ENCODE assay signal across 8 cellular contexts in the genomic region with DNA sequence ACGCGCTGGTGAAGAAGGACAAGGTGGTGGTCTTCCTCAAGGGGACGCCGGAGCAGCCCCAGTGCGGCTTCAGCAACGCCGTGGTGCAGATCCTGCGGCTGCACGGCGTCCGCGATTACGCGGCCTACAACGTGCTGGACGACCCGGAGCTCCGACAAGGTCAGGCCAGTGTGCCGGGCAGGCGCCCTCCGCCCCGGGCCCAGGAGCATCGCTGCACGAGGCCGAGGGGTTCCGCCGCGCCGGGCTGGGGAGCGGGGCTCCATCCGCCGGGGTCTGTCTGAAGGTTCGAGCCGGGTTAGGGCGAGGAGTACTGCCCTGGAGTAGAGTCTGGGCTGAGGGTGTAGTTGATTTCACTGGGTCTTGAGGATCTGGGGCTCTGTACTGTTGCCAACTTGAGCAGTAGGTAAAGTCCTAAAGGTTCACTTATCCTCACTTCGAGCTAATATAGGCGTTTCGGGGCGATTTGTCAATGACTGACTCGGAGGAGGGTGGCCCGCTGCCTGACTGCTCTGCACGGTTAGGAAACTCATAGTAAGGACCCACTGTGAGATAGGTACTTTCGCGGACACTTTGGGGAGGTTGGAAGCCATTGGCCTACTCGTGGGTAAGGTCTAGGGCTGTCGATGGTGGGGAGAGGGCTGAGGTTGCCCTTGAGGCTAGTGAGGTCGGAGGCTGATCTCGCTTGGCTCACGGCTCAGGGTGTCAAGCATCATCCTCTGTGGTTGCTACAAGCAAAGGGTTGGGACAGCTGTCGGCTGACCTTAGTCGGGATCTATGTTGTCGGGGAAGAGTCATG. TPM values are rescaled to one million over a fixed set of nuclear protein-coding genes. Genes with fewer than 3 reads are reported as not detected.
DNase-seq lines count a peak whose midpoint lies in the region; ATAC-seq, FAIRE-seq and TF ChIP-seq lines count a peak whose summit lies in the region.

No MANE protein-coding gene starts in this region.

- H3K4me2 ChIP-seq in astrocyte (ENCODE audit: low read length) = peak overlapping the region; percentile 99

- H3K27ac Mint-ChIP-seq in astrocyte (ENCODE audit: unreplicated experiment) = peak overlapping the region; percentile 77

- H3K79me2 ChIP-seq in astrocyte (ENCODE audit: insufficient read depth, low read length) = peaks cover 92% of the 10 kb centered on the region

- no peaks in the 10 kb centered on the region for H3K36me3 ChIP-seq in cardiac muscle cell
- H3K36me3 ChIP-seq in astrocyte (ENCODE audit: insufficient read depth, low read length) = no peaks in the 10 kb centered on the region
- H3K36me3 ChIP-seq in liver (ENCODE audit: control insufficient read depth in 4 of 4, insufficient read depth in 3 of 4, low read depth in 1 of 4, low read length in 3 of 4) = no peaks in the 10 kb centered on the region
- H3K36me3 ChIP-seq in thyroid gland = no peaks in the 10 kb centered on the region

- TF ChIP-seq CTCF in cardiac muscle cell (IDR thresholded peaks at IDR 0.05; ENCODE audit: low read depth, low read length) = no peak
- no peak for TF ChIP-seq CTCF in astrocyte (IDR thresholded peaks at IDR 0.05; ENCODE audit: insufficient read depth, low read depth, low read length)
- TF ChIP-seq CTCF in liver (IDR thresholded peaks at IDR 0.05; ENCODE audit: low read depth, low read length, missing input control) = no peak
- TF ChIP-seq CTCF in thyroid gland (IDR thresholded peaks at IDR 0.05) = no peak

- no peaks in the 10 kb centered on the region for H3K9me3 ChIP-seq in cardiac muscle cell (ENCODE audit: low read depth)
- H3K9me3 ChIP-seq in astrocyte (ENCODE audit: insufficient read depth, low read depth, low read length) = no peaks in the 10 kb centered on the region
- no peaks in the 10 kb centered on the region for H3K9me3 ChIP-seq in liver (ENCODE audit: control insufficient read depth in 4 of 4, low read length in 3 of 4)
- H3K9me3 ChIP-seq in thyroid gland = no peaks in the 10 kb centered on the region

- H3K27me3 Mint-ChIP-seq in astrocyte (ENCODE audit: low read depth, unreplicated experiment) = no peaks in the 10 kb centered on the region

- H3K9me3 Mint-ChIP-seq in astrocyte (ENCODE audit: unreplicated experiment) = no peaks in the 10 kb centered on the region

- H2AFZ ChIP-seq in astrocyte (ENCODE audit: low read depth, low read length) = peak overlapping the region; percentile 51

- peaks cover 70% of the 10 kb centered on the region for H4K20me1 ChIP-seq in astrocyte (ENCODE audit: insufficient read depth, low read length)

- peak overlapping the region; percentile 50 for H3K4me3 ChIP-seq in cardiac muscle cell
- peak overlapping the region; percentile 91 for H3K4me3 ChIP-seq in astrocyte (ENCODE audit: insufficient read depth, low read depth, low read length)
- H3K4me3 ChIP-seq in liver (ENCODE audit: low read depth in 1 of 3, low read length in 3 of 3) = peak overlapping the region; percentile 69 to 94 (median 85)
- H3K4me3 ChIP-seq in thyroid gland (replicated peaks in 1 of 3) = peak overlapping the region; percentile 69 to 86 (median 73)

- H3K27ac ChIP-seq in cardiac muscle cell (peak overlapping the region; percentile 79), astrocyte (ENCODE audit: low read depth, low read length) (peak overlapping the region; percentile 75), liver (ENCODE audit: low read depth in 1 of 2, low read length in 2 of 2) (peak overlapping the region; percentile 76 to 87), thyroid gland (no peak overlapping the region)

- no peak for FAIRE-seq in astrocyte (lab: Jason Lieb, UNC)

- no peak for TF ChIP-seq RAD21 in liver (IDR thresholded peaks at IDR 0.05)

- no peak for TF ChIP-seq POLR2A in thyroid gland (IDR thresholded peaks at IDR 0.05)

- H3K4me1 Mint-ChIP-seq in astrocyte (ENCODE audit: low read depth, unreplicated experiment) = peaks cover 34% of the 10 kb centered on the region

- intact Hi-C loops in left cardiac atrium (cut with DNase I) (no loop called here), thyroid gland (cut with DNase I) (loop anchor here (5.0 kb wide), 1 partner anchor 378 kb away; the partner anchor contains the start of gene DICER1)

- 1% methylated on average over 52 of the region's 52 CpGs for WGBS in liver
- 3% methylated on average over 16 to 43 of the region's 52 CpGs for WGBS in thyroid gland, 2 donors

- peak overlapping the region; percentile 90 for H3K9ac ChIP-seq in astrocyte (ENCODE audit: low read length)
- peak overlapping the region; percentile 29 to 87 for H3K9ac ChIP-seq in liver (ENCODE audit: low read depth in 1 of 2, low read length in 2 of 2)

- DNase-seq in cardiac muscle cell (ENCODE audit: low read depth in 1 of 2, low spot score in 1 of 2) (no peak), left cardiac atrium (no peak), astrocyte (ENCODE audit: low read depth) (no peak), thyroid gland (peak in 1 of 2 donors; percentile 10)

- H3K27me3 ChIP-seq in cardiac muscle cell = no peaks in the 10 kb centered on the region
- H3K27me3 ChIP-seq in astrocyte (ENCODE audit: insufficient read depth, low read length) = no peaks in the 10 kb centered on the region
- no peaks in the 10 kb centered on the region for H3K27me3 ChIP-seq in liver (ENCODE audit: control insufficient read depth in 4 of 4, insufficient read depth in 4 of 4, low read length in 3 of 4)
- no peaks in the 10 kb centered on the region for H3K27me3 ChIP-seq in thyroid gland

- H3K4me1 ChIP-seq in cardiac muscle cell (ENCODE audit: low read depth) (peaks cover 21% of the 10 kb centered on the region), astrocyte (ENCODE audit: insufficient read depth, low read length) (peaks cover 48% of the 10 kb centered on the region), liver (ENCODE audit: control insufficient read depth in 4 of 4, insufficient read depth in 4 of 4, low read length in 3 of 4) (peaks cover 10 to 80% (median 73%) of the 10 kb centered on the region in 4 donors), thyroid gland (peaks cover 26 to 44% of the 10 kb centered on the region in 2 donors)

- ATAC-seq in left cardiac atrium (no peak), HG03521 (IDR thresholded peaks at IDR 0.05; ENCODE audit: unreplicated experiment) (peak; percentile 3), GM21367 (IDR thresholded peaks at IDR 0.05; ENCODE audit: unreplicated experiment) (no peak), HG03457 (IDR thresholded peaks at IDR 0.05; ENCODE audit: unreplicated experiment) (no peak)

- peak overlapping the region; percentile 96 for H3K4me3 Mint-ChIP-seq in astrocyte (ENCODE audit: unreplicated experiment)

- no peaks in the 10 kb centered on the region for H3K36me3 Mint-ChIP-seq in astrocyte (ENCODE audit: low read depth, unreplicated experiment)

TF ChIP-seq in liver, 16 proteins besides CTCF, POLR2A, EP300 and RAD21 (continues in another document):
- no peak for TF ChIP-seq SP1 (IDR thresholded peaks at IDR 0.05)
- TF ChIP-seq HNF4G (IDR thresholded peaks at IDR 0.05) = no peak
- TF ChIP-seq RXRA (IDR thresholded peaks at IDR 0.05) = no peak
- no peak for TF ChIP-seq GABPA (IDR thresholded peaks at IDR 0.05 in 1 of 2, conservative IDR thresholded peaks at IDR 0.05 in 1 of 2)
- TF ChIP-seq MAX (IDR thresholded peaks at IDR 0.05) = no peak
- TF ChIP-seq, protein P1, sequence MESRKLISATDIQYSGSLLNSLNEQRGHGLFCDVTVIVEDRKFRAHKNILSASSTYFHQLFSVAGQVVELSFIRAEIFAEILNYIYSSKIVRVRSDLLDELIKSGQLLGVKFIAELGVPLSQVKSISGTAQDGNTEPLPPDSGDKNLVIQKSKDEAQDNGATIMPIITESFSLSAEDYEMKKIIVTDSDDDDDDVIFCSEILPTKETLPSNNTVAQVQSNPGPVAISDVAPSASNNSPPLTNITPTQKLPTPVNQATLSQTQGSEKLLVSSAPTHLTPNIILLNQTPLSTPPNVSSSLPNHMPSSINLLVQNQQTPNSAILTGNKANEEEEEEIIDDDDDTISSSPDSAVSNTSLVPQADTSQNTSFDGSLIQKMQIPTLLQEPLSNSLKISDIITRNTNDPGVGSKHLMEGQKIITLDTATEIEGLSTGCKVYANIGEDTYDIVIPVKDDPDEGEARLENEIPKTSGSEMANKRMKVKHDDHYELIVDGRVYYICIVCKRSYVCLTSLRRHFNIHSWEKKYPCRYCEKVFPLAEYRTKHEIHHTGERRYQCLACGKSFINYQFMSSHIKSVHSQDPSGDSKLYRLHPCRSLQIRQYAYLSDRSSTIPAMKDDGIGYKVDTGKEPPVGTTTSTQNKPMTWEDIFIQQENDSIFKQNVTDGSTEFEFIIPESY (IDR thresholded peaks at IDR 0.05) = no peak
- no peak for TF ChIP-seq ATF3 (IDR thresholded peaks at IDR 0.05)

RNA-seq across cellular contexts. Expression of gene GLRX5, which starts 0.6 kb away (rescaled TPM):
- 50.2 and 80.8 TPM in 2 replicates for total RNA-seq in cardiac muscle cell
- 180 and 181 TPM in 2 replicates for polyA plus RNA-seq in cardiac muscle cell
- total RNA-seq in left cardiac atrium = 10 to 100 TPM; 59.7 to 78.1 TPM
- total RNA-seq in astrocyte = 50.1 and 50.5 TPM in 2 replicates
- 100 to 1,000 TPM in 1 of 2 donors, 10 to 100 TPM in 1; 28.4 to 172 TPM for total RNA-seq in liver
- polyA plus RNA-seq in liver = 10 to 100 TPM; 34.1 to 45.3 TPM
- 10 to 100 TPM; 33.9 to 64.1 (median 41.3) TPM for total RNA-seq in thyroid gland

RNA-seq across cellular contexts. Expression of gene SYNE3, which starts 19.0 kb away (rescaled TPM):
- total RNA-seq in cardiac muscle cell (0.42 and 2.0 TPM in 2 replicates), left cardiac atrium (10 to 100 TPM; 24.6 to 34.3 TPM), astrocyte (2.5 TPM in 2 replicates), liver (1 to 10 TPM; 8.3 to 9.0 TPM), thyroid gland (10 to 100 TPM in 3 of 4 donors, 1 to 10 TPM in 1; 9.7 to 21.9 (median 17.6) TPM)
- polyA plus RNA-seq in cardiac muscle cell (0.09 and 0.45 TPM in 2 replicates), liver (1 to 10 TPM in 1 of 2 donors, under 1 TPM in 1; 0.47 to 1.1 TPM)

Comparison
In these comparisons a context has a peak if more than half of its experiments do, and no peak if none do; other contexts are left out.
1. H3K27ac ChIP-seq: peak in cardiac muscle cell (single experiment), astrocyte (single experiment) and liver (2 of 2); none in thyroid gland (0 of 3).
2. Peak in every context shown above with its lines, with median percentiles within 50 percentile points of each other: H3K4me3 ChIP-seq.